ENCODE assay signal across 13 cellular contexts in the genomic region with DNA sequence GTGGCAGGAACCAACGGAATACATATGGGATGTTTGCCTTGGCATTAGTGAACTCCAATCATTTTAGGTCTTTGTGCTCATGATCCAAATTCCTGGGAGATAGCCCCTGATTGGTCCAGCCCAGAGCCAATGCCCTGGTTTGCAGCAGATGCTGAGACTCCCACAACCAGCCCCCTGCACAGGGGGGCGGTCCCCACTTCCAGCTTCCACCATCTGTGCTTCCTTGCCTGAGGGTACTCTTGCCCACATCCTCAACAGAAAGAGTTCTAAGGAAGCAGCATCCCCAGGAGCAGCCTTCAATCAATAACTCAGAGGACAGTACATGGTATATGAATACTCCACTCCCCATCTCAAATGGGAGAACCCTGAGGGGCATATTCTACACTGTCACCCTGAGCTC. TPM values are rescaled to one million over a fixed set of nuclear protein-coding genes. Genes with fewer than 3 reads are reported as not detected.
DNase-seq lines count a peak whose midpoint lies in the region; ATAC-seq and TF ChIP-seq lines count a peak whose summit lies in the region.
"Had no signal": no experiment of that assay in that cellular context is flagged by ENCODE, and none has a peak within 500 bp of the region (broad histone marks: within the 10 kb centered on the region; RNA-seq: fewer than 3 reads in every experiment).

No MANE protein-coding gene starts in this region.

- DNase-seq in Ammon's horn (ENCODE audit: low spot score) (peak; percentile 35), NCI-H1694 treated with DMSO at 0.1 percent for 48 hours (lab: John Stamatoyannopoulos, UW) (peak; percentile 54), NCI-H69 (lab: John Stamatoyannopoulos, UW) (peak; percentile 85), endodermal cell (no peak), EL (no peak), endothelial cell (ENCODE audit: low spot score) (no peak)
- DNase-seq: BE2C; CD4-positive, alpha-beta memory T cell; DND-41; GF-D8 had no signal

- WGBS in endodermal cell (ENCODE audit: insufficient coverage in 1 of 2, insufficient read length in 1 of 2), 2 experiments, result 75 to 87% methylated on average over 2 of the region's 2 CpGs

- H3K27ac ChIP-seq in endodermal cell (ENCODE audit: low read depth, low read length), result peak overlapping the region; percentile 12
- H3K27ac ChIP-seq: C4-2B had no signal

- H3K36me3 ChIP-seq in endodermal cell (ENCODE audit: control insufficient read depth, insufficient read depth, low read length), result no peaks in the 10 kb centered on the region
- H3K36me3 ChIP-seq: BE2C, HAP-1 had no signal

- no peaks in the 10 kb centered on the region for H3K9me3 Mint-ChIP-seq in endodermal cell
- no peaks in the 10 kb centered on the region for H3K9me3 Mint-ChIP-seq in endothelial cell (ENCODE audit: unreplicated experiment)

- H3K9me3 ChIP-seq in endodermal cell (ENCODE audit: control insufficient read depth, low read length), result no peaks in the 10 kb centered on the region
- H3K9me3 ChIP-seq: BE2C, HAP-1 had no signal

- H3K4me3 Mint-ChIP-seq in endodermal cell, result no peak overlapping the region
- H3K4me3 Mint-ChIP-seq in endothelial cell (ENCODE audit: unreplicated experiment), result no peak overlapping the region
- H3K4me3 Mint-ChIP-seq: CD4-positive, alpha-beta memory T cell had no signal

- H3K9ac ChIP-seq in endodermal cell (ENCODE audit: extremely low read depth, low read length, poor library complexity, severe bottlenecking), result no peak overlapping the region

- H3K36me3 Mint-ChIP-seq in endodermal cell (ENCODE audit: low read depth) (no peaks in the 10 kb centered on the region), endothelial cell (ENCODE audit: low read depth, unreplicated experiment) (no peaks in the 10 kb centered on the region)
- H3K36me3 Mint-ChIP-seq: CD4-positive, alpha-beta memory T cell had no signal

- no peaks in the 10 kb centered on the region for H3K27me3 ChIP-seq in endodermal cell (ENCODE audit: control insufficient read depth, insufficient read depth, low read length, poor library complexity, severe bottlenecking)
- H3K27me3 ChIP-seq: BE2C had no signal

- TF ChIP-seq CTCF in endodermal cell (conservative IDR thresholded peaks at IDR 0.05) (no peak), endothelial cell (IDR thresholded peaks at IDR 0.05; ENCODE audit: unreplicated experiment) (no peak)

- no peak overlapping the region for H3K27ac Mint-ChIP-seq in endodermal cell
- no peak overlapping the region for H3K27ac Mint-ChIP-seq in endothelial cell (ENCODE audit: unreplicated experiment)
- H3K27ac Mint-ChIP-seq: CD4-positive, alpha-beta memory T cell had no signal

- H3K4me3 ChIP-seq in endodermal cell (ENCODE audit: low read length), result no peak overlapping the region
- H3K4me3 ChIP-seq: HAP-1 had no signal

- ATAC-seq in HG02759 (IDR thresholded peaks at IDR 0.05; ENCODE audit: unreplicated experiment), result no peak

- H3K4me1 ChIP-seq in endodermal cell (ENCODE audit: control insufficient read depth, insufficient read depth, low read length), result no peaks in the 10 kb centered on the region
- H3K4me1 ChIP-seq: BE2C, HAP-1 had no signal

- H3K27me3 Mint-ChIP-seq in endodermal cell (ENCODE audit: insufficient read depth) (peaks cover 6% of the 10 kb centered on the region), endothelial cell (ENCODE audit: unreplicated experiment) (no peaks in the 10 kb centered on the region)

- H3K4me1 Mint-ChIP-seq in endodermal cell (no peaks in the 10 kb centered on the region), endothelial cell (ENCODE audit: unreplicated experiment) (no peaks in the 10 kb centered on the region)
- H3K4me1 Mint-ChIP-seq: CD4-positive, alpha-beta memory T cell had no signal

RNA-seq across cellular contexts. Expression of gene FICD, which starts 39.7 kb away (rescaled TPM):
- total RNA-seq in endodermal cell (1 to 10 TPM; 6.2 to 6.8 TPM), endothelial cell (ENCODE audit: unreplicated experiment) (5.5 TPM)
- 5.3 TPM for polyA plus RNA-seq in endodermal cell (2013, experiment 1 of 2)
- 4.9 TPM for polyA plus RNA-seq in endodermal cell (2013, experiment 2 of 2)

Comparison
In these comparisons a context has a peak if more than half of its experiments do, and no peak if none do; other contexts are left out.
1. DNase-seq: peak in Ammon's horn (single experiment), NCI-H1694 treated with DMSO at 0.1 percent for 48 hours (single experiment) and NCI-H69 (single experiment); none in endodermal cell (single experiment), EL (single experiment) and endothelial cell (single experiment).